8 cellular contexts compared by ENCODE assay signal in the genomic region with DNA sequence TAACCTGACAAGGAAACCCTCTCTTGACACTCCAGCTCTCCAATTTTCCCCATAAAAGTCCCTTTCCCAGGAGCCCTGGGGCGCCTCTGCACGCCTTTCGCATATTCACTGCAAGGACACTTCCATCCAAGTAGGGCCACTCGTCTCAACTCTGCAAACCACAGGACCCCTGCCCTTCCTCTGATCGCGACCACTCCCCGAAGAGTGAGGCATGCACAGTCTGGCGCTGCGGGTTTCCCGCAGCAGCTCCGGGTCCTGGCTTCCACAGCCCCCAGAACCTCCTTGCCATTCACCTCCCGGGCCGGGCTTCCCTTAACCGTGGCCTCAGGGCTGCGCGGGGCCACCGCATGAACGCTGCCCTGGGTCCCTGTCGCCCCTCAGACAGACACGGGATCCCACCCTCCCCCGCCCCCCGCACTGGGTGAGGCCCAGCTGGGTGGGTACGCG. TPM values are rescaled to one million over a fixed set of nuclear protein-coding genes. Genes with fewer than 3 reads are reported as not detected.
DNase-seq lines count a peak whose midpoint lies in the region; ATAC-seq, FAIRE-seq and TF ChIP-seq lines count a peak whose summit lies in the region.

No MANE protein-coding gene starts in this region.

- H3K4me3 Mint-ChIP-seq in activated naive CD4-positive, alpha-beta T cell treated with anti-CD3 and anti-CD28 coated beads for 36 hours: peak overlapping the region; percentile 96

- CTCF ChIA-PET in activated naive CD4-positive, alpha-beta T cell treated with anti-CD3 and anti-CD28 coated beads for 36 hours (lab: Charles Lee): interaction anchor here (0.6 to 5.5 kb wide), 2 partner anchors 11 to 48 kb away, joined by 3 to 45 read pairs; no protein-coding TSS in a partner anchor
- CTCF ChIA-PET in PC-3 (lab: Charles Lee): interaction anchor here (3.1 kb wide), 1 partner anchor 48 kb away, joined by 18 read pairs; no protein-coding TSS in a partner anchor

- H3K27ac Mint-ChIP-seq in activated naive CD4-positive, alpha-beta T cell treated with anti-CD3 and anti-CD28 coated beads for 36 hours: peak overlapping the region; percentile 85

- H3K4me1 ChIP-seq in PC-3 (ENCODE audit: insufficient read depth, low read length): peaks cover 17% of the 10 kb centered on the region
- H3K4me1 ChIP-seq in pancreas: peaks cover 3 to 19% (median 14%) of the 10 kb centered on the region in 3 donors

- H3K36me3 ChIP-seq in PC-3 (ENCODE audit: low read depth, low read length): peaks cover 29% of the 10 kb centered on the region
- H3K36me3 ChIP-seq in pancreas: peaks cover 5 to 24% (median 7%) of the 10 kb centered on the region in 3 donors

- H3K4me2 ChIP-seq in PC-3 (ENCODE audit: low read length): peak overlapping the region; percentile 92

- H3K9ac ChIP-seq in PC-3 (ENCODE audit: low read length): peak overlapping the region; percentile 88

- H3K36me3 Mint-ChIP-seq in activated naive CD4-positive, alpha-beta T cell treated with anti-CD3 and anti-CD28 coated beads for 36 hours (ENCODE audit: low read depth): peaks cover 29% of the 10 kb centered on the region

- POLR2A ChIA-PET in PC-3 (lab: Charles Lee; ENCODE audit: unreplicated experiment): interaction anchor here (0.6 kb wide), 1 partner anchor 71 kb away, joined by 5 read pairs; no protein-coding TSS in a partner anchor

- H3K9me3 Mint-ChIP-seq in activated naive CD4-positive, alpha-beta T cell treated with anti-CD3 and anti-CD28 coated beads for 36 hours: no peaks in the 10 kb centered on the region

- intact Hi-C loops in activated naive CD4-positive, alpha-beta T cell treated with anti-CD3 and anti-CD28 coated beads for 36 hours (cut with micrococcal nuclease): loop anchor here (2.0 to 10.0 kb wide), 4 partner anchors 320 to 1877 kb away; a partner anchor contains a TSS
- intact Hi-C loops in PC-3 (cut with micrococcal nuclease): no loop called here
- intact Hi-C loops in pancreas (cut with DNase I): no loop called here

- DNase-seq in activated naive CD4-positive, alpha-beta T cell treated with anti-CD3 and anti-CD28 coated beads for 36 hours: peak; percentile 19
- DNase-seq in activated naive CD4-positive, alpha-beta T cell treated with Interleukin-2 at 50 U/mL for 16 hours: no peak
- DNase-seq in PC-3 (no peak), pancreas (no peak), NOMO-1 treated with DMSO at 0.1 percent for 48 hours (lab: John Stamatoyannopoulos, UW; ENCODE audit: unreplicated experiment) (no peak), NCI-H187 (lab: John Stamatoyannopoulos, UW) (no peak)

- no peaks in the 10 kb centered on the region for H3K9me2 ChIP-seq in PC-3 (replicated peaks; ENCODE audit: low read length)

- BruUV-seq in PC-3 (replicated peaks; lab: Mats Ljungman, UMichigan): TSS peak; percentile 53

- no peaks in the 10 kb centered on the region for H3K27me3 Mint-ChIP-seq in activated naive CD4-positive, alpha-beta T cell treated with anti-CD3 and anti-CD28 coated beads for 36 hours (ENCODE audit: low read depth)

- peak; percentile 1; the same call in 1 of the 2 replicates for ATAC-seq in PC-3
- ATAC-seq in esophagus mucosa: peak; percentile 7
- peak in 3 of 4 donors; percentile 5 to 25 (median 24) for ATAC-seq in pancreas
- ATAC-seq in HG03520 (IDR thresholded peaks at IDR 0.05; ENCODE audit: unreplicated experiment): no peak

- H2AFZ ChIP-seq in PC-3 (ENCODE audit: low read length): peak overlapping the region; percentile 85

- 0 to 1% methylated on average over 14 to 24 of the region's 24 CpGs for WGBS in pancreas, 2 donors

- FAIRE-seq in pancreas (lab: Jason Lieb, UNC): no peak

- H3K4me3 ChIP-seq in PC-3 (ENCODE audit: low read length): peak overlapping the region; percentile 93
- H3K4me3 ChIP-seq in pancreas: peak overlapping the region; percentile 66 to 97 (median 80)

- H3K4me1 Mint-ChIP-seq in activated naive CD4-positive, alpha-beta T cell treated with anti-CD3 and anti-CD28 coated beads for 36 hours (ENCODE audit: low read depth): peaks cover 61% of the 10 kb centered on the region

- TF ChIP-seq CTCF in PC-3 (conservative IDR thresholded peaks at IDR 0.05; ENCODE audit: low read depth, low read length): no peak
- TF ChIP-seq CTCF in pancreas (IDR thresholded peaks at IDR 0.05): no peak

- H3K9me3 ChIP-seq in PC-3 (ENCODE audit: low read length) (no peaks in the 10 kb centered on the region), pancreas (no peaks in the 10 kb centered on the region)

- H3F3A ChIP-seq in PC-3 (ENCODE audit: low read length, unreplicated experiment): no peaks in the 10 kb centered on the region

- H3K27ac ChIP-seq in PC-3 (ENCODE audit: low read length) (peak overlapping the region; percentile 48), pancreas (peak overlapping the region; percentile 84 to 96 (median 92))

- H4K20me1 ChIP-seq in PC-3 (ENCODE audit: low read length): peaks cover 21% of the 10 kb centered on the region

- H3K79me2 ChIP-seq in PC-3 (ENCODE audit: low read length): peaks cover 38% of the 10 kb centered on the region

- H3K27me3 ChIP-seq in PC-3 (ENCODE audit: low read length) (no peaks in the 10 kb centered on the region), pancreas (no peaks in the 10 kb centered on the region)

RNA-seq across cellular contexts. Expression of a gene that starts 0.4 kb away (rescaled TPM):
- 10 to 100 TPM; 23.2 to 23.3 TPM for total RNA-seq in activated naive CD4-positive, alpha-beta T cell treated with anti-CD3 and anti-CD28 coated beads for 36 hours
- 10.1 and 12.2 TPM in 2 replicates for total RNA-seq in PC-3 (2014; rRNA removed)
- total RNA-seq in esophagus mucosa: 40.7 TPM
- 10 to 100 TPM in 1 of 6 donors, 1 to 10 TPM in 5; 6.4 to 12.9 (median 8.3) TPM for total RNA-seq in pancreas
- 1 to 10 TPM; 2.9 to 3.5 TPM for polyA plus RNA-seq in pancreas

RNA-seq across cellular contexts. Expression of a gene that starts 38.2 kb away (rescaled TPM):
- total RNA-seq in activated naive CD4-positive, alpha-beta T cell treated with anti-CD3 and anti-CD28 coated beads for 36 hours: not detected
- total RNA-seq in PC-3 (2014; rRNA removed) (not detected in 2 replicates), esophagus mucosa (not detected), pancreas (not detected)
- polyA plus RNA-seq in pancreas: under 1 TPM in 1 of 2 donors, not detected in 1; 0.14 TPM
